Comparison of ENCODE assay signal across 17 cellular contexts in genomic region chr1:172751668-172752067, GRCh38.
DNase-seq lines count a peak whose midpoint lies in the region; ATAC-seq and TF ChIP-seq lines count a peak whose summit lies in the region.
"Had no signal": no experiment of that assay in that cellular context is flagged by ENCODE, and none has a peak within 500 bp of the region (broad histone marks: within the 10 kb centered on the region; RNA-seq: fewer than 3 reads in every experiment).

No MANE protein-coding gene starts in this region.

- WGBS in body of pancreas, 2 donors, result 70 to 72% methylated on average over 1 of the region's 1 CpG

- no peaks in the 10 kb centered on the region for H4K20me1 ChIP-seq in Karpas-422 (ENCODE audit: insufficient read depth, low read depth, low read length)
- H4K20me1 ChIP-seq: BLaER1 had no signal

- H3K9me3 ChIP-seq in Karpas-422 (ENCODE audit: low read length) (no peaks in the 10 kb centered on the region), body of pancreas (no peaks in the 10 kb centered on the region)
- H3K9me3 ChIP-seq: Caco-2, HAP-1 had no signal

- peaks cover 35% of the 10 kb centered on the region for H3K4me1 ChIP-seq in Karpas-422 (ENCODE audit: low read length)
- no peaks in the 10 kb centered on the region for H3K4me1 ChIP-seq in body of pancreas
- H3K4me1 ChIP-seq: Caco-2, HAP-1 had no signal

- no peak overlapping the region for H2AFZ ChIP-seq in Karpas-422 (ENCODE audit: low read length)

- no peaks in the 10 kb centered on the region for H3K9me2 ChIP-seq in Karpas-422 (replicated peaks; ENCODE audit: insufficient read depth, low read length)

- H3K4me3 ChIP-seq in Karpas-422 (ENCODE audit: low read length) (no peak overlapping the region), fibroblast of mammary gland (ENCODE audit: control insufficient read depth, low read depth, low read length) (no peak overlapping the region), body of pancreas (no peak overlapping the region)
- H3K4me3 ChIP-seq: BLaER1, HAP-1 had no signal

- no peak overlapping the region for H3K27ac ChIP-seq in Karpas-422 (ENCODE audit: low read length)
- no peak overlapping the region for H3K27ac ChIP-seq in body of pancreas
- H3K27ac ChIP-seq: 22Rv1, BLaER1, C4-2B had no signal

- no peak for TF ChIP-seq POLR2A in body of pancreas (IDR thresholded peaks at IDR 0.05)

- H3K27me3 ChIP-seq in Karpas-422 (ENCODE audit: low read length) (no peaks in the 10 kb centered on the region), body of pancreas (no peaks in the 10 kb centered on the region)
- H3K27me3 ChIP-seq: BLaER1 had no signal

- ATAC-seq in sciatic nerve, result peak; percentile 82
- no peak for ATAC-seq in body of pancreas
- ATAC-seq in HG02571 (IDR thresholded peaks at IDR 0.05; ENCODE audit: unreplicated experiment), result no peak
- no peak for ATAC-seq in SK-N-SH treated with all-trans-retinoic acid at 6 μM for 48 hours
- ATAC-seq: CD8-positive, alpha-beta T cell had no signal

- H3K9ac ChIP-seq in Karpas-422 (ENCODE audit: low read length), result no peak overlapping the region
- H3K9ac ChIP-seq: BLaER1 had no signal

- H3K36me3 ChIP-seq in Karpas-422 (ENCODE audit: insufficient read depth, low read length), result no peaks in the 10 kb centered on the region
- H3K36me3 ChIP-seq in body of pancreas (replicated peaks in 1 of 2; ENCODE audit: insufficient read depth in 1 of 2, low read depth in 2 of 2), result no peaks in the 10 kb centered on the region
- H3K36me3 ChIP-seq: BLaER1, HAP-1 had no signal

- peak overlapping the region; percentile 14 for H3K4me2 ChIP-seq in Karpas-422 (ENCODE audit: low read depth, low read length, poor library complexity, severe bottlenecking)
- H3K4me2 ChIP-seq: BLaER1 had no signal

- no peak for DNase-seq in Karpas-422
- peak; percentile 22 for DNase-seq in fibroblast of mammary gland (ENCODE audit: low read depth)
- DNase-seq in sciatic nerve (ENCODE audit: low spot score), result no peak
- DNase-seq in body of pancreas, result no peak
- DNase-seq: Caco-2; CD4-positive, CD25-positive, alpha-beta regulatory T cell; CD8-positive, alpha-beta T cell; DMS153; DND-41; GOT3; HFFc6 had no signal

- intact Hi-C loops in sciatic nerve (cut with DNase I), result no loop called here
- intact Hi-C loops in body of pancreas (cut with DNase I), result no loop called here

- TF ChIP-seq CTCF in fibroblast of mammary gland (conservative IDR thresholded peaks at IDR 0.05; ENCODE audit: control insufficient read depth, insufficient read depth, low read depth, low read length) (no peak), body of pancreas (IDR thresholded peaks at IDR 0.05) (no peak)

- no peaks in the 10 kb centered on the region for H3K79me2 ChIP-seq in Karpas-422 (ENCODE audit: low read length)

TF ChIP-seq in SK-N-SH treated with all-trans-retinoic acid at 6 μM for 48 hours, 23 proteins besides CTCF, POLR2A, EP300 and RAD21:
- TF ChIP-seq PPARA (CRISPR knock-in tag; IDR thresholded peaks at IDR 0.05; ENCODE audit: borderline replicate concordance) (no peak), PATZ1 (CRISPR knock-in tag; IDR thresholded peaks at IDR 0.05; ENCODE audit: borderline replicate concordance) (no peak), ZNF8 (CRISPR knock-in tag; IDR thresholded peaks at IDR 0.05) (no peak), BACH2 (CRISPR knock-in tag; IDR thresholded peaks at IDR 0.05; ENCODE audit: borderline replicate concordance) (no peak), TOX (CRISPR knock-in tag; IDR thresholded peaks at IDR 0.05; ENCODE audit: borderline replicate concordance) (no peak), ESRRG (CRISPR knock-in tag; IDR thresholded peaks at IDR 0.05) (no peak), CREB5 (CRISPR knock-in tag; IDR thresholded peaks at IDR 0.05; ENCODE audit: low read depth) (no peak), POU6F1 (CRISPR knock-in tag; IDR thresholded peaks at IDR 0.05; ENCODE audit: borderline replicate concordance, low read depth) (no peak), ARNTL (CRISPR knock-in tag; IDR thresholded peaks at IDR 0.05; ENCODE audit: borderline replicate concordance, low read depth) (no peak)
TF ChIP-seq in SK-N-SH treated with all-trans-retinoic acid at 6 μM for 48 hours: peak in this region for 0.
